In the genomic region with DNA sequence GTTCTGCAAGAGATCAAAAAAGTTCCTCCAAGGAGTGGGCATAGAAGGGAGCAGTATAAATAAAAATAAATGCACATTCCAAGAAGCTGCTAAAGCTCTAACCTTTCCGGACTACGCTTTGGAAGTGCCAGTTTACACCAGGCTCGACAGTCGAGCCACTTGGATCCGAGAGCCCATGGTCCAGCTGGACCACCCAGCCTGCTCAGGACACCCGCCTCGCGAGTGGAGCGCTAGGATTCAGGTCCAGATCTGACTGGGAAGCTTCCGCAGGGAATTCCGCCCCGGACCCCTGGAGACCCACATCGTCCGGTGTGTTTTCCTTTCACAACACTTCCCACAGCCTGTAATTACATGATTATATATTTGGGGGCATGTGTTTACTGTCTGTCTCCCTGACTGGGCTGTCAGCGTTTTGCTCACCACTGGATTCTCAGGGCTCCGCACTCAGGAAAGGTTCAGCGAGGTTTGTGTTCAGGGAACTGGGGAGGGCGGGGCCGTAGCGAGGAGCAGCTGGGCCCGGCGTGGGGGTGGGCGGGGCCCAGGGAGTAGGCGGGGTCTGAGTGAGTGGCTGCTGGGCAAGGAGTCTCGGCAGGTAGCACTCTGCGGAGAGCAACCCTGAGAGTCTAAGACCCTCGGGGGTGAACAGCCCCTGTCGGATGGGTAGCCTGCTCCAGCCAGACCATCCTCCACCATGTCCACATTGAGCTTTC, we compare ENCODE assay signal across 1 cellular context.
A peak's percentile ranks its signal among the peaks of the same experiment; 100 is the strongest.
TF ChIP-seq lines count a peak whose summit lies in the region.

No MANE protein-coding gene starts in this region.

TF ChIP-seq in HEK293, 187 proteins besides CTCF, POLR2A, EP300 and RAD21 (continued from another document and continues in another):
- TF ChIP-seq, protein P1, sequence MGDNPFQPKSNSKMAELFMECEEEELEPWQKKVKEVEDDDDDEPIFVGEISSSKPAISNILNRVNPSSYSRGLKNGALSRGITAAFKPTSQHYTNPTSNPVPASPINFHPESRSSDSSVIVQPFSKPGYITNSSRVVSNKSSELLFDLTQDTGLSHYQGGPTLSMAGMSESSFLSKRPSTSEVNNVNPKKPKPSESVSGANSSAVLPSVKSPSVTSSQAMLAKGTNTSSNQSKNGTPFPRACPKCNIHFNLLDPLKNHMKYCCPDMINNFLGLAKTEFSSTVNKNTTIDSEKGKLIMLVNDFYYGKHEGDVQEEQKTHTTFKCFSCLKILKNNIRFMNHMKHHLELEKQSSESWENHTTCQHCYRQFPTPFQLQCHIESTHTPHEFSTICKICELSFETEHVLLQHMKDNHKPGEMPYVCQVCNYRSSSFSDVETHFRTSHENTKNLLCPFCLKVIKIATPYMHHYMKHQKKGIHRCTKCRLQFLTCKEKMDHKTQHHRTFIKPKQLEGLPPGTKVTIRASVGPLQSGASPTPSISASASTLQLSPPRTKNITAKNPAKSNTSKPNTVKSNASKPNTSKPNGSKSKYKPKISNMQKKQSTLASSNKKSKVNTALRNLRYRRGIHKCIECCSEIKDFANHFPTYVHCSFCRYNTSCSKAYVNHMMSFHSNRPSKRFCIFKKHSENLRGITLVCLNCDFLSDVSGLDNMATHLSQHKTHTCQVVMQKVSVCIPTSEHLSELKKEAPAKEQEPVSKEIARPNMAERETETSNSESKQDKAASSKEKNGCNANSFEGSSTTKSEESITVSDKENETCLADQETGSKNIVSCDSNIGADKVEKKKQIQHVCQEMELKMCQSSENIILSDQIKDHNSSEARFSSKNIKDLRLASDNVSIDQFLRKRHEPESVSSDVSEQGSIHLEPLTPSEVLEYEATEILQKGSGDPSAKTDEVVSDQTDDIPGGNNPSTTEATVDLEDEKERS (tag by site-specific recombination; IDR thresholded peaks at IDR 0.05): no peak
- TF ChIP-seq, protein P2, sequence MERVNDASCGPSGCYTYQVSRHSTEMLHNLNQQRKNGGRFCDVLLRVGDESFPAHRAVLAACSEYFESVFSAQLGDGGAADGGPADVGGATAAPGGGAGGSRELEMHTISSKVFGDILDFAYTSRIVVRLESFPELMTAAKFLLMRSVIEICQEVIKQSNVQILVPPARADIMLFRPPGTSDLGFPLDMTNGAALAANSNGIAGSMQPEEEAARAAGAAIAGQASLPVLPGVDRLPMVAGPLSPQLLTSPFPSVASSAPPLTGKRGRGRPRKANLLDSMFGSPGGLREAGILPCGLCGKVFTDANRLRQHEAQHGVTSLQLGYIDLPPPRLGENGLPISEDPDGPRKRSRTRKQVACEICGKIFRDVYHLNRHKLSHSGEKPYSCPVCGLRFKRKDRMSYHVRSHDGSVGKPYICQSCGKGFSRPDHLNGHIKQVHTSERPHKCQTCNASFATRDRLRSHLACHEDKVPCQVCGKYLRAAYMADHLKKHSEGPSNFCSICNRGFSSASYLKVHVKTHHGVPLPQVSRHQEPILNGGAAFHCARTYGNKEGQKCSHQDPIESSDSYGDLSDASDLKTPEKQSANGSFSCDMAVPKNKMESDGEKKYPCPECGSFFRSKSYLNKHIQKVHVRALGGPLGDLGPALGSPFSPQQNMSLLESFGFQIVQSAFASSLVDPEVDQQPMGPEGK (tag by site-specific recombination; IDR thresholded peaks at IDR 0.05): 0 out of 2 replicates have a peak, but pooled peaks have one; percentile 41
- TF ChIP-seq, protein P3, sequence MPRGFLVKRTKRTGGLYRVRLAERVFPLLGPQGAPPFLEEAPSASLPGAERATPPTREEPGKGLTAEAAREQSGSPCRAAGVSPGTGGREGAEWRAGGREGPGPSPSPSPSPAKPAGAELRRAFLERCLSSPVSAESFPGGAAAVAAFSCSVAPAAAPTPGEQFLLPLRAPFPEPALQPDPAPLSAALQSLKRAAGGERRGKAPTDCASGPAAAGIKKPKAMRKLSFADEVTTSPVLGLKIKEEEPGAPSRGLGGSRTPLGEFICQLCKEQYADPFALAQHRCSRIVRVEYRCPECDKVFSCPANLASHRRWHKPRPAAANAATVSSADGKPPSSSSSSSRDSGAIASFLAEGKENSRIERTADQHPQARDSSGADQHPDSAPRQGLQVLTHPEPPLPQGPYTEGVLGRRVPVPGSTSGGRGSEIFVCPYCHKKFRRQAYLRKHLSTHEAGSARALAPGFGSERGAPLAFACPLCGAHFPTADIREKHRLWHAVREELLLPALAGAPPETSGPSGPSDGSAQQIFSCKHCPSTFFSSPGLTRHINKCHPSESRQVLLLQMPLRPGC (tag by site-specific recombination; IDR thresholded peaks at IDR 0.05): no peak
- TF ChIP-seq, protein P4, sequence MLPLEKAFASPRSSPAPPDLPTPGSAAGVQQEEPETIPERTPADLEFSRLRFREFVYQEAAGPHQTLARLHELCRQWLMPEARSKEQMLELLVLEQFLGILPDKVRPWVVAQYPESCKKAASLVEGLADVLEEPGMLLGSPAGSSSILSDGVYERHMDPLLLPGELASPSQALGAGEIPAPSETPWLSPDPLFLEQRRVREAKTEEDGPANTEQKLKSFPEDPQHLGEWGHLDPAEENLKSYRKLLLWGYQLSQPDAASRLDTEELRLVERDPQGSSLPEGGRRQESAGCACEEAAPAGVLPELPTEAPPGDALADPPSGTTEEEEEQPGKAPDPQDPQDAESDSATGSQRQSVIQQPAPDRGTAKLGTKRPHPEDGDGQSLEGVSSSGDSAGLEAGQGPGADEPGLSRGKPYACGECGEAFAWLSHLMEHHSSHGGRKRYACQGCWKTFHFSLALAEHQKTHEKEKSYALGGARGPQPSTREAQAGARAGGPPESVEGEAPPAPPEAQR (tag by site-specific recombination; IDR thresholded peaks at IDR 0.05): no peak
- TF ChIP-seq, protein P5, sequence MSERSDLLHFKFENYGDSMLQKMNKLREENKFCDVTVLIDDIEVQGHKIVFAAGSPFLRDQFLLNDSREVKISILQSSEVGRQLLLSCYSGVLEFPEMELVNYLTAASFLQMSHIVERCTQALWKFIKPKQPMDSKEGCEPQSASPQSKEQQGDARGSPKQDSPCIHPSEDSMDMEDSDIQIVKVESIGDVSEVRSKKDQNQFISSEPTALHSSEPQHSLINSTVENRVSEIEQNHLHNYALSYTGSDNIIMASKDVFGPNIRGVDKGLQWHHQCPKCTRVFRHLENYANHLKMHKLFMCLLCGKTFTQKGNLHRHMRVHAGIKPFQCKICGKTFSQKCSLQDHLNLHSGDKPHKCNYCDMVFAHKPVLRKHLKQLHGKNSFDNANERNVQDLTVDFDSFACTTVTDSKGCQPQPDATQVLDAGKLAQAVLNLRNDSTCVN (tag by site-specific recombination; optimal IDR thresholded peaks at IDR 0.05): no peak
- TF ChIP-seq ZNF777 (tag by site-specific recombination; IDR thresholded peaks at IDR 0.05; ENCODE audit: borderline replicate concordance) (no peak), SP2 (tag by site-specific recombination; IDR thresholded peaks at IDR 0.05) (peak; percentile 33), SP7 (tag by site-specific recombination; IDR thresholded peaks at IDR 0.05) (no peak; the same call in 1 of the 2 replicates), ZNF530 (tag by site-specific recombination; IDR thresholded peaks at IDR 0.05; ENCODE audit: low read depth) (no peak), ZNF521 (tag by site-specific recombination; IDR thresholded peaks at IDR 0.05) (no peak), ZNF621 (tag by site-specific recombination; IDR thresholded peaks at IDR 0.05) (no peak), ZNF560 (tag by site-specific recombination; IDR thresholded peaks at IDR 0.05; ENCODE audit: borderline replicate concordance) (no peak), ZNF548 (tag by site-specific recombination; IDR thresholded peaks at IDR 0.05) (no peak), ZBTB17 (tag by site-specific recombination; IDR thresholded peaks at IDR 0.05) (peak; percentile 48; the same call in 1 of the 2 replicates), ZNF211 (tag by site-specific recombination; IDR thresholded peaks at IDR 0.05; ENCODE audit: low read depth) (no peak), ZFHX2 (tag by site-specific recombination; conservative IDR thresholded peaks at IDR 0.05) (0 out of 2 replicates have a peak, but pooled peaks have one; percentile 15), ZNF626 (tag by site-specific recombination; IDR thresholded peaks at IDR 0.05) (no peak), ZNF529 (tag by site-specific recombination; IDR thresholded peaks at IDR 0.05; ENCODE audit: insufficient replicate concordance) (no peak), ZNF121 (tag by site-specific recombination; IDR thresholded peaks at IDR 0.05) (no peak), ZNF473 (tag by site-specific recombination; IDR thresholded peaks at IDR 0.05) (no peak), ZNF600 (tag by site-specific recombination; IDR thresholded peaks at IDR 0.05) (0 out of 2 replicates have a peak, but pooled peaks have one; percentile 24), ZSCAN23 (tag by site-specific recombination; IDR thresholded peaks at IDR 0.05) (no peak), ZNF510 (tag by site-specific recombination; IDR thresholded peaks at IDR 0.05; ENCODE audit: insufficient replicate concordance) (no peak), ZNF239 (tag by site-specific recombination; IDR thresholded peaks at IDR 0.05) (no peak), ZNF184 (tag by site-specific recombination; IDR thresholded peaks at IDR 0.05) (no peak), ZNF623 (tag by site-specific recombination; IDR thresholded peaks at IDR 0.05) (no peak), ZNF175 (tag by site-specific recombination; IDR thresholded peaks at IDR 0.05) (no peak), ZFP3 (tag by site-specific recombination; IDR thresholded peaks at IDR 0.05; ENCODE audit: low read depth) (no peak), ZIC2 (tag by site-specific recombination; IDR thresholded peaks at IDR 0.05) (no peak), IKZF3 (tag by site-specific recombination; IDR thresholded peaks at IDR 0.05) (no peak), ZNF223 (tag by site-specific recombination; IDR thresholded peaks at IDR 0.05) (no peak)
- TF ChIP-seq, protein P6, sequence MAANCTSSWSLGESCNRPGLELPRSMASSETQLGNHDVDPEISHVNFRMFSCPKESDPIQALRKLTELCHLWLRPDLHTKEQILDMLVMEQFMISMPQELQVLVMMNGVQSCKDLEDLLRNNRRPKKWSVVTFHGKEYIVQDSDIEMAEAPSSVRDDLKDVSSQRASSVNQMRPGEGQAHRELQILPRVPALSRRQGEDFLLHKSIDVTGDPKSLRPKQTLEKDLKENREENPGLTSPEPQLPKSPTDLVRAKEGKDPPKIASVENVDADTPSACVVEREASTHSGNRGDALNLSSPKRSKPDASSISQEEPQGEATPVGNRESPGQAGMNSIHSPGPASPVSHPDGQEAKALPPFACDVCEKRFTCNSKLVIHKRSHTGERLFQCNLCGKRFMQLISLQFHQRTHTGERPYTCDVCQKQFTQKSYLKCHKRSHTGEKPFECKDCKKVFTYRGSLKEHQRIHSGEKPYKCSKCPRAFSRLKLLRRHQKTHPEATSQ (tag by site-specific recombination; IDR thresholded peaks at IDR 0.05): no peak
- TF ChIP-seq, protein P7, sequence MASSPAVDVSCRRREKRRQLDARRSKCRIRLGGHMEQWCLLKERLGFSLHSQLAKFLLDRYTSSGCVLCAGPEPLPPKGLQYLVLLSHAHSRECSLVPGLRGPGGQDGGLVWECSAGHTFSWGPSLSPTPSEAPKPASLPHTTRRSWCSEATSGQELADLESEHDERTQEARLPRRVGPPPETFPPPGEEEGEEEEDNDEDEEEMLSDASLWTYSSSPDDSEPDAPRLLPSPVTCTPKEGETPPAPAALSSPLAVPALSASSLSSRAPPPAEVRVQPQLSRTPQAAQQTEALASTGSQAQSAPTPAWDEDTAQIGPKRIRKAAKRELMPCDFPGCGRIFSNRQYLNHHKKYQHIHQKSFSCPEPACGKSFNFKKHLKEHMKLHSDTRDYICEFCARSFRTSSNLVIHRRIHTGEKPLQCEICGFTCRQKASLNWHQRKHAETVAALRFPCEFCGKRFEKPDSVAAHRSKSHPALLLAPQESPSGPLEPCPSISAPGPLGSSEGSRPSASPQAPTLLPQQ (tag by site-specific recombination; IDR thresholded peaks at IDR 0.05): no peak
- TF ChIP-seq, protein P8, sequence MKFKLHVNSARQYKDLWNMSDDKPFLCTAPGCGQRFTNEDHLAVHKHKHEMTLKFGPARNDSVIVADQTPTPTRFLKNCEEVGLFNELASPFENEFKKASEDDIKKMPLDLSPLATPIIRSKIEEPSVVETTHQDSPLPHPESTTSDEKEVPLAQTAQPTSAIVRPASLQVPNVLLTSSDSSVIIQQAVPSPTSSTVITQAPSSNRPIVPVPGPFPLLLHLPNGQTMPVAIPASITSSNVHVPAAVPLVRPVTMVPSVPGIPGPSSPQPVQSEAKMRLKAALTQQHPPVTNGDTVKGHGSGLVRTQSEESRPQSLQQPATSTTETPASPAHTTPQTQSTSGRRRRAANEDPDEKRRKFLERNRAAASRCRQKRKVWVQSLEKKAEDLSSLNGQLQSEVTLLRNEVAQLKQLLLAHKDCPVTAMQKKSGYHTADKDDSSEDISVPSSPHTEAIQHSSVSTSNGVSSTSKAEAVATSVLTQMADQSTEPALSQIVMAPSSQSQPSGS (tag by site-specific recombination; IDR thresholded peaks at IDR 0.05; ENCODE audit: low read depth): no peak
- TF ChIP-seq, protein P9, sequence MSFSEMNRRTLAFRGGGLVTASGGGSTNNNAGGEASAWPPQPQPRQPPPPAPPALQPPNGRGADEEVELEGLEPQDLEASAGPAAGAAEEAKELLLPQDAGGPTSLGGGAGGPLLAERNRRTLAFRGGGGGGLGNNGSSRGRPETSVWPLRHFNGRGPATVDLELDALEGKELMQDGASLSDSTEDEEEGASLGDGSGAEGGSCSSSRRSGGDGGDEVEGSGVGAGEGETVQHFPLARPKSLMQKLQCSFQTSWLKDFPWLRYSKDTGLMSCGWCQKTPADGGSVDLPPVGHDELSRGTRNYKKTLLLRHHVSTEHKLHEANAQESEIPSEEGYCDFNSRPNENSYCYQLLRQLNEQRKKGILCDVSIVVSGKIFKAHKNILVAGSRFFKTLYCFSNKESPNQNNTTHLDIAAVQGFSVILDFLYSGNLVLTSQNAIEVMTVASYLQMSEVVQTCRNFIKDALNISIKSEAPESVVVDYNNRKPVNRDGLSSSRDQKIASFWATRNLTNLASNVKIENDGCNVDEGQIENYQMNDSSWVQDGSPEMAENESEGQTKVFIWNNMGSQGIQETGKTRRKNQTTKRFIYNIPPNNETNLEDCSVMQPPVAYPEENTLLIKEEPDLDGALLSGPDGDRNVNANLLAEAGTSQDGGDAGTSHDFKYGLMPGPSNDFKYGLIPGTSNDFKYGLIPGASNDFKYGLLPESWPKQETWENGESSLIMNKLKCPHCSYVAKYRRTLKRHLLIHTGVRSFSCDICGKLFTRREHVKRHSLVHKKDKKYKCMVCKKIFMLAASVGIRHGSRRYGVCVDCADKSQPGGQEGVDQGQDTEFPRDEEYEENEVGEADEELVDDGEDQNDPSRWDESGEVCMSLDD (tag by site-specific recombination; IDR thresholded peaks at IDR 0.05): no peak
- TF ChIP-seq, protein P10, sequence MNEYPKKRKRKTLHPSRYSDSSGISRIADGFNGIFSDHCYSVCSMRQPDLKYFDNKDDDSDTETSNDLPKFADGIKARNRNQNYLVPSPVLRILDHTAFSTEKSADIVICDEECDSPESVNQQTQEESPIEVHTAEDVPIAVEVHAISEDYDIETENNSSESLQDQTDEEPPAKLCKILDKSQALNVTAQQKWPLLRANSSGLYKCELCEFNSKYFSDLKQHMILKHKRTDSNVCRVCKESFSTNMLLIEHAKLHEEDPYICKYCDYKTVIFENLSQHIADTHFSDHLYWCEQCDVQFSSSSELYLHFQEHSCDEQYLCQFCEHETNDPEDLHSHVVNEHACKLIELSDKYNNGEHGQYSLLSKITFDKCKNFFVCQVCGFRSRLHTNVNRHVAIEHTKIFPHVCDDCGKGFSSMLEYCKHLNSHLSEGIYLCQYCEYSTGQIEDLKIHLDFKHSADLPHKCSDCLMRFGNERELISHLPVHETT (tag by site-specific recombination; IDR thresholded peaks at IDR 0.05): no peak
